In the genomic region with DNA sequence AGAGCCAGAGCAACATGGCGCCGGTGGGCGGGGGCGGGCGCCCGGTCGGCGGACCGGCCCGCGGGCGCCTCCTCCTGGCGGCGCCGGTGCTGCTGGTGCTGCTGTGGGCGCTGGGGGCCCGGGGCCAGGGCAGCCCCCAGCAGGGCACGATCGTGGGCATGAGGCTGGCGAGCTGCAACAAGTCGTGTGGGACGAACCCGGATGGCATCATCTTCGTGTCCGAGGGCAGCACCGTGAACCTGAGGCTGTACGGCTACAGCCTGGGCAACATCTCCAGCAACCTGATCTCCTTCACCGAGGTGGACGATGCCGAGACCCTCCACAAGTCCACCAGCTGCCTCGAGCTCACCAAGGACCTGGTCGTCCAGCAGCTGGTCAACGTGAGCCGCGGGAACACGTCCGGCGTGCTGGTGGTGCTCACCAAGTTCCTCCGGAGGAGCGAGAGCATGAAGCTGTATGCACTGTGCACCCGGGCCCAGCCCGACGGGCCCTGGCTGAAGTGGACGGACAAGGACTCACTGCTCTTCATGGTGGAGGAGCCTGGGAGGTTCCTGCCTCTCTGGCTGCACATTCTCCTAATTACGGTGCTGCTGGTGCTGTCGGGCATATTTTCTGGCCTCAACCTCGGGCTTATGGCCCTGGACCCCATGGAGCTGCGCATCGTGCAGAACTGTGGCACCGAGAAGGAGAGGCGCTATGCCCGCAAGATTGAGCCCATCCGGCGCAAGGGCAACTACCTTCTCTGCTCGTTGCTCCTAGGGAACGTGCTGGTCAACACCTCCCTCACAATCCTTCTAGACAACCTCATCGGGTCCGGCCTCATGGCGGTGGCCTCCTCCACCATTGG, we compare ENCODE assay signal across 8 cellular contexts.
A peak's percentile ranks its signal among the peaks of the same experiment; 100 is the strongest.
DNase-seq lines count a peak whose midpoint lies in the region; ATAC-seq lines count a peak whose summit lies in the region.

No MANE protein-coding gene starts in this region.

- no peaks in the 10 kb centered on the region for H3K27me3 ChIP-seq in muscle layer of duodenum (ENCODE audit: low read depth, low read length)

- H3K9me3 ChIP-seq in muscle layer of duodenum (ENCODE audit: control insufficient read depth in 1 of 2, low read length in 2 of 2): no peaks in the 10 kb centered on the region

- peak overlapping the region; percentile 82 to 84 for H3K4me3 ChIP-seq in muscle layer of duodenum (ENCODE audit: low read depth in 1 of 2, low read length in 2 of 2)

- peaks cover 41% of the 10 kb centered on the region for H3K4me1 Mint-ChIP-seq in T-helper 1 cell treated with Interleukin-12 subunit alpha and Interleukin-12 subunit beta and Interleukin-4 antibody, amounts not matched to agents 30 μg/mL and 1 μg/mL, for 36 hours (ENCODE audit: low read depth)
- peaks cover 47 to 48% of the 10 kb centered on the region in 2 donors for H3K4me1 Mint-ChIP-seq in effector memory CD8-positive, alpha-beta T cell (ENCODE audit: low read depth in 2 of 2)

- H3K27me3 Mint-ChIP-seq in T-helper 1 cell treated with Interleukin-12 subunit alpha and Interleukin-12 subunit beta and Interleukin-4 antibody, amounts not matched to agents 30 μg/mL and 1 μg/mL, for 36 hours (ENCODE audit: low read depth): no peaks in the 10 kb centered on the region
- H3K27me3 Mint-ChIP-seq in effector memory CD8-positive, alpha-beta T cell: no peaks in the 10 kb centered on the region

- DNase-seq in T-helper 1 cell: no peak
- peak; percentile 57 for DNase-seq in SHP77 treated with DMSO at 0.1 percent for 48 hours (lab: John Stamatoyannopoulos, UW)
- peak in 1 of 3 experiments; percentile 76 for DNase-seq in effector memory CD8-positive, alpha-beta T cell
- no peak for DNase-seq in NCI-H446 (lab: John Stamatoyannopoulos, UW)

- H3K4me1 ChIP-seq in muscle layer of duodenum (ENCODE audit: control insufficient read depth in 1 of 2, insufficient read depth in 2 of 2, low read length in 2 of 2): peaks cover 29 to 41% of the 10 kb centered on the region in 2 donors

- peak overlapping the region; percentile 86 for H3K4me3 Mint-ChIP-seq in T-helper 1 cell treated with Interleukin-12 subunit alpha and Interleukin-12 subunit beta and Interleukin-4 antibody, amounts not matched to agents 30 μg/mL and 1 μg/mL, for 36 hours
- H3K4me3 Mint-ChIP-seq in effector memory CD8-positive, alpha-beta T cell: peak overlapping the region; percentile 76 to 77

- no peaks in the 10 kb centered on the region for H3K36me3 ChIP-seq in muscle layer of duodenum (ENCODE audit: control insufficient read depth in 1 of 2, insufficient read depth in 2 of 2, low read length in 2 of 2)

- peak overlapping the region; percentile 80 for H3K27ac Mint-ChIP-seq in T-helper 1 cell treated with Interleukin-12 subunit alpha and Interleukin-12 subunit beta and Interleukin-4 antibody, amounts not matched to agents 30 μg/mL and 1 μg/mL, for 36 hours
- H3K27ac Mint-ChIP-seq in effector memory CD8-positive, alpha-beta T cell: peak overlapping the region; percentile 11 to 33

- H3K36me3 Mint-ChIP-seq in T-helper 1 cell treated with Interleukin-12 subunit alpha and Interleukin-12 subunit beta and Interleukin-4 antibody, amounts not matched to agents 30 μg/mL and 1 μg/mL, for 36 hours (ENCODE audit: low read depth): no peaks in the 10 kb centered on the region
- H3K36me3 Mint-ChIP-seq in effector memory CD8-positive, alpha-beta T cell (ENCODE audit: insufficient read depth): peaks cover 2% of the 10 kb centered on the region

- peak; percentile 9 for ATAC-seq in HG02759 (IDR thresholded peaks at IDR 0.05; ENCODE audit: unreplicated experiment)
- ATAC-seq in effector memory CD8-positive, alpha-beta T cell (replicated peaks): peak; percentile 80
- ATAC-seq in HG03139 (IDR thresholded peaks at IDR 0.05; ENCODE audit: unreplicated experiment): no peak

- peak overlapping the region; percentile 74 for H3K27ac ChIP-seq in muscle layer of duodenum (ENCODE audit: low read length)

- H3K9me3 Mint-ChIP-seq in T-helper 1 cell treated with Interleukin-12 subunit alpha and Interleukin-12 subunit beta and Interleukin-4 antibody, amounts not matched to agents 30 μg/mL and 1 μg/mL, for 36 hours: no peaks in the 10 kb centered on the region
- no peaks in the 10 kb centered on the region for H3K9me3 Mint-ChIP-seq in effector memory CD8-positive, alpha-beta T cell
